8 cellular contexts compared by ENCODE assay signal in the genomic region with DNA sequence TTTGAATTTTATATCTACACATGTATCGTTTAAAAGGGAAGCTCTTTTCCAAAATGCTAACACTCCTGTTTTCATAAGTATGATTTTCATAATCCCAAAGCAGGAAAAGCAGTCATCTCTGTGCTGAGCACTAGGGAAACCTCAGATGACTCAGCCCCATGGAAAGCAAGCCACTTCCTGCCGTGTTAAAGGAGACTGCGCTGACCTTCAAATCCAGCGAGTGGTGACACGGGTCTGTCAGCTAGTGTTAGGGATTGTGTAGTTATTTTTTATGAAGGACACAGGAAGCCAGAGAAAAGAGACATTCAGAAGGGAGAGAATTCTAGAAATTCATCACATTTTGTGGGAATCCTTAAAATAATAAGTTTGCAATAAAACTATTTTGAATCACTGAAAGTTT. TPM values are rescaled to one million over a fixed set of nuclear protein-coding genes. Genes with fewer than 3 reads are reported as not detected.
A peak's percentile ranks its signal among the peaks of the same experiment; 100 is the strongest.
DNase-seq lines count a peak whose midpoint lies in the region; ATAC-seq and TF ChIP-seq lines count a peak whose summit lies in the region.

No MANE protein-coding gene starts in this region.

- in situ Hi-C loops in G401 (cut with HindIII; ENCODE audit: low sequenced_read_pairs), result no loop called here

- H3K27me3 Mint-ChIP-seq in activated naive CD8-positive, alpha-beta T cell treated with anti-CD3 and anti-CD28 coated beads, Interleukin-2, amount 50 U/mL, for 24 hours, result peaks cover 3% of the 10 kb centered on the region

- no peak for TF ChIP-seq POLR2A in tibial nerve (IDR thresholded peaks at IDR 0.05)

- H3K27me3 ChIP-seq in tibial nerve, result no peaks in the 10 kb centered on the region

- peaks cover 0 to 63% (median 34%) of the 10 kb centered on the region in 4 donors for H3K4me1 ChIP-seq in tibial nerve

- H3K4me3 ChIP-seq in tibial nerve, result no peak overlapping the region

- no peaks in the 10 kb centered on the region for H3K9me3 Mint-ChIP-seq in activated naive CD8-positive, alpha-beta T cell treated with anti-CD3 and anti-CD28 coated beads, Interleukin-2, amount 50 U/mL, for 24 hours

- no peak overlapping the region for H3K4me3 Mint-ChIP-seq in activated naive CD8-positive, alpha-beta T cell treated with anti-CD3 and anti-CD28 coated beads, Interleukin-2, amount 50 U/mL, for 24 hours

- no peak for TF ChIP-seq CTCF in tibial nerve (IDR thresholded peaks at IDR 0.05)

- peak; percentile 52 for ATAC-seq in activated naive CD8-positive, alpha-beta T cell treated with anti-CD3 and anti-CD28 coated beads, Interleukin-2, amount 50 U/mL, for 24 hours
- ATAC-seq in HG02588 (IDR thresholded peaks at IDR 0.05; ENCODE audit: unreplicated experiment), result no peak

- peak; percentile 37 to 86 for TF ChIP-seq EP300 in tibial nerve (IDR thresholded peaks at IDR 0.05)

- H3K4me1 Mint-ChIP-seq in activated naive CD8-positive, alpha-beta T cell treated with anti-CD3 and anti-CD28 coated beads, Interleukin-2, amount 50 U/mL, for 24 hours, result peaks cover 33% of the 10 kb centered on the region

- H3K36me3 Mint-ChIP-seq in activated naive CD8-positive, alpha-beta T cell treated with anti-CD3 and anti-CD28 coated beads, Interleukin-2, amount 50 U/mL, for 24 hours (ENCODE audit: low read depth), result no peaks in the 10 kb centered on the region

- H3K27ac ChIP-seq in tibial nerve, result peak overlapping the region in 3 of 4 donors; percentile 1 to 82 (median 79)

- no peak overlapping the region for H3K27ac Mint-ChIP-seq in activated naive CD8-positive, alpha-beta T cell treated with anti-CD3 and anti-CD28 coated beads, Interleukin-2, amount 50 U/mL, for 24 hours

- no peaks in the 10 kb centered on the region for H3K9me3 ChIP-seq in tibial nerve

- DNase-seq in AML-193 (lab: John Stamatoyannopoulos, UW) (peak; percentile 73 to 74), M059J (ENCODE audit: low read depth) (peak; percentile 98), iris pigment epithelial cell (ENCODE audit: low read depth) (peak; percentile 85), tibial nerve (ENCODE audit: low spot score in 2 of 2) (peak in 1 of 2 donors; percentile 58), G401 (ENCODE audit: low spot score) (no peak)
- peak; percentile 20 for DNase-seq in activated naive CD8-positive, alpha-beta T cell treated with anti-CD3 and anti-CD28 coated beads, Interleukin-2, amount 50 U/mL, for 24 hours
- no peak for DNase-seq in effector CD8-positive, alpha-beta T cell (lab: John Stamatoyannopoulos, UW)

- no peaks in the 10 kb centered on the region for H3K36me3 ChIP-seq in tibial nerve

- WGBS in tibial nerve, 2 donors, result 14 to 21% methylated on average over 5 of the region's 5 CpGs

RNA-seq across cellular contexts. Expression of a gene that starts 57.0 kb away (rescaled TPM):
- total RNA-seq in M059J (2014; rRNA removed; shearing (Covaris generic)), result 0.96 and 1.5 TPM in 2 replicates
- 10 to 100 TPM; 23.0 to 85.1 (median 65.7) TPM for total RNA-seq in tibial nerve
- not detected in 2 replicates for total RNA-seq in G401 (2014; rRNA removed; shearing (Covaris generic))

Comparison
In these comparisons a context has a peak if more than half of its experiments do, and no peak if none do; other contexts are left out.
1. DNase-seq: peak in AML-193 (2 of 2), M059J (single experiment), activated naive CD8-positive, alpha-beta T cell treated with anti-CD3 and anti-CD28 coated beads, Interleukin-2, amount 50 U/mL, for 24 hours (single experiment) and iris pigment epithelial cell (single experiment); none in G401 (single experiment) and effector CD8-positive, alpha-beta T cell (single experiment).